1 cellular context compared by ENCODE assay signal in the genomic region with DNA sequence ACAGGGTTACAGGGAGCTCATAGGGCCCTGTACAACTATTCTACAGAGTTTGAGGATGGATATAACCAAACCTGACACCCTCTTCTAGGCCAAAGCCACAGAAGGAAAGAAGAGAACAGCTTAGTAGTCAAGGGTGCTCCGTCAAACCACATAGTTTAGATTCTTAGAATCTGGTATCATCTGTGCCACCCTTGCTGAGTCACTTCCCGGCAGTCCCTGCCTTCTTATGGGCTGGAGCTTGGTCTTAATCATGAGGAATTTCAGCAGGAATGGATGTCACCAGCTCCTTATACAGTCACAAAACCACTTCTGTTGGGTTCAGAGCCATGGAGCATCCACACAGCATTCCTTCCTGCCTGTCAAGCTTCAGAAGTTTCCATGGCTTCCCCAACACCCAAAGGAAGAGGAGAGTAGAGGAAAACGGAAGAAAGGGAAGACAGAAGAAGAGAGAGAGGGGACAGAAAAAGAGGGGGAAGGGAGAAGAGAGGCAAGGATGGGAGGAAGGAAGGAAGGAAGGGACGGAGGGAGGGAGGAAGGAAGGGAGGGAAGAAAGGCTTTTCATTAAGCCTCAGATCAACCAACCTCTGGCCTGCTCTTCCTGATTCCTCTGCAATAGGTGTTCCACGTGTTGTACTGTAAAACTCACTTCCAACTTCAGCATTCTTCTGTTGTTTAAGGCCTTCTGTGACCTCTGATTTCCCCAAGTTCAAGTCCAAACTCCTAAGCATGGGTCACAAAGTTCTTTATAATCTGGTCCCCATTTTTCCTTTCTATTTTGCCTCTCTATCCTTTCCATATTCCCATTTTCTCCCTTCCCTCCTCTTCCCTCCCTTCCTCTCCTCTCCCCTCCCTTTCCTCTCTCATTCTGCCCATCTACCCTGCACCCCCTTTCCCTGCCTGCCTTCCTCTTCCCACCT.
TF ChIP-seq lines count a peak whose summit lies in the region.

No MANE protein-coding gene starts in this region.

TF ChIP-seq in Ishikawa, 13 proteins besides CTCF, POLR2A, EP300 and RAD21 (continued from another document):
- TF ChIP-seq EGR1 (IDR thresholded peaks at IDR 0.05) (no peak), TCF12 (IDR thresholded peaks at IDR 0.05; ENCODE audit: low read depth) (peak; percentile 85)
